20 cellular contexts compared by ENCODE assay signal in genomic region chr22:49887074-49887471, GRCh38.
"Had no signal": no experiment of that assay in that cellular context is flagged by ENCODE, and none has a peak within 500 bp of the region (broad histone marks: within the 10 kb centered on the region; RNA-seq: fewer than 3 reads in every experiment).

No MANE protein-coding gene starts in this region.

- ATAC-seq: gastrocnemius medialis; left cardiac atrium; left ventricle myocardium superior; naive thymus-derived CD4-positive, alpha-beta T cell; pancreas; stimulated activated effector memory CD8-positive, alpha-beta T cell treated with anti-CD3 and anti-CD28 coated beads, Interleukin-12 subunit alpha, Interleukin-12 subunit beta, amount 100 ng/mL, for 72 hours had no signal

- H3K27ac ChIP-seq: dorsolateral prefrontal cortex, epithelial cell of prostate, esophagus muscularis mucosa, gastrocnemius medialis, pancreas, prostate gland, tibial nerve had no signal

- DNase-seq: central memory CD4-positive, alpha-beta T cell; cortex of kidney; dorsolateral prefrontal cortex; effector CD8-positive, alpha-beta T cell; gastrocnemius medialis; left cardiac atrium; left ventricle myocardium superior; mesenchymal stem cell; naive thymus-derived CD4-positive, alpha-beta T cell; occipital lobe; pancreas; stimulated activated CD4-positive, alpha-beta T cell treated with anti-CD3 and anti-CD28 coated beads, Interleukin-2, amount 100 ng/mL, for 48 hours had no signal

- H3K4me3 ChIP-seq: dorsolateral prefrontal cortex, esophagus muscularis mucosa, gastrocnemius medialis, lung, pancreas, prostate gland, smooth muscle cell, tibial nerve had no signal

- H3K4me1 ChIP-seq: esophagus muscularis mucosa, pancreas, prostate gland, tibial nerve had no signal

- H3K9me3 Mint-ChIP-seq: stimulated activated effector memory CD8-positive, alpha-beta T cell treated with anti-CD3 and anti-CD28 coated beads, Interleukin-12 subunit alpha, Interleukin-12 subunit beta, amount 100 ng/mL, for 72 hours had no signal

- H3K36me3 ChIP-seq: prostate gland had no signal

- H3K27ac Mint-ChIP-seq: naive thymus-derived CD4-positive, alpha-beta T cell; stimulated activated effector memory CD8-positive, alpha-beta T cell treated with anti-CD3 and anti-CD28 coated beads, Interleukin-12 subunit alpha, Interleukin-12 subunit beta, amount 100 ng/mL, for 72 hours; stimulated activated naive CD8-positive, alpha-beta T cell treated with anti-CD3 and anti-CD28 coated beads, Interleukin-15, Interleukin-2, amounts not matched to agents 100 ng/mL and 50 ng/mL, for 24 hours had no signal

- H3K4me3 Mint-ChIP-seq: naive thymus-derived CD4-positive, alpha-beta T cell; stimulated activated effector memory CD8-positive, alpha-beta T cell treated with anti-CD3 and anti-CD28 coated beads, Interleukin-12 subunit alpha, Interleukin-12 subunit beta, amount 100 ng/mL, for 72 hours; stimulated activated naive CD8-positive, alpha-beta T cell treated with anti-CD3 and anti-CD28 coated beads, Interleukin-15, Interleukin-2, amounts not matched to agents 100 ng/mL and 50 ng/mL, for 24 hours had no signal

- H3K27me3 Mint-ChIP-seq: naive thymus-derived CD4-positive, alpha-beta T cell; stimulated activated naive CD8-positive, alpha-beta T cell treated with anti-CD3 and anti-CD28 coated beads, Interleukin-15, Interleukin-2, amounts not matched to agents 100 ng/mL and 50 ng/mL, for 24 hours had no signal

- H3K27me3 ChIP-seq: dorsolateral prefrontal cortex, esophagus muscularis mucosa, gastrocnemius medialis, pancreas, tibial nerve had no signal

- H3K9me3 ChIP-seq: gastrocnemius medialis, pancreas, prostate gland had no signal

- H3K4me2 ChIP-seq: smooth muscle cell had no signal
